ENCODE assay signal across 8 cellular contexts in genomic region chr12:26195641-26196423, GRCh38. TPM values are rescaled to one million over a fixed set of nuclear protein-coding genes. Genes with fewer than 3 reads are reported as not detected.
DNase-seq lines count a peak whose midpoint lies in the region; ATAC-seq, FAIRE-seq and TF ChIP-seq lines count a peak whose summit lies in the region.

No MANE protein-coding gene starts in this region.

- no peaks in the 10 kb centered on the region for H3K36me3 ChIP-seq in breast epithelium
- H3K36me3 ChIP-seq in IMR-90 (ENCODE audit: control insufficient read depth, insufficient read depth, low read length) = no peaks in the 10 kb centered on the region
- no peaks in the 10 kb centered on the region for H3K36me3 ChIP-seq in pancreas

- BruUV-seq in MCF 10A (replicated peaks; lab: Mats Ljungman, UMichigan) = no TSS peak
- no TSS peak for BruUV-seq in IMR-90 (replicated peaks; lab: Mats Ljungman, UMichigan)

- H2AK9ac ChIP-seq in IMR-90 (replicated peaks; ENCODE audit: low read depth, low read length, poor library complexity) = peak overlapping the region; percentile 75

- H2BK5ac ChIP-seq in IMR-90 (ENCODE audit: low read depth, low read length, poor library complexity, severe bottlenecking) = peak overlapping the region; percentile 71

- no peaks in the 10 kb centered on the region for H3K27me3 ChIP-seq in breast epithelium
- H3K27me3 ChIP-seq in IMR-90 (ENCODE audit: control insufficient read depth, insufficient read depth, low read length) = no peaks in the 10 kb centered on the region
- H3K27me3 ChIP-seq in right cardiac atrium (ENCODE audit: control insufficient read depth, insufficient read depth) = no peaks in the 10 kb centered on the region
- no peaks in the 10 kb centered on the region for H3K27me3 ChIP-seq in pancreas

- no peak overlapping the region for H3K4me3 Mint-ChIP-seq in MCF 10A (ENCODE audit: unreplicated experiment)

- peak overlapping the region; percentile 86 to 97 for H4K8ac ChIP-seq in IMR-90 (ENCODE audit: low read depth in 2 of 2, low read length in 2 of 2)

- peak overlapping the region; percentile 78; the same call in 2 of the 3 replicates for H2BK15ac ChIP-seq in IMR-90 (ENCODE audit: low read depth, low read length)

- DNase-seq in breast epithelium (ENCODE audit: low spot score in 2 of 2) (peak; percentile 43 to 60), MCF 10A (ENCODE audit: unreplicated experiment) (no peak), IMR-90 (peak; percentile 31), amygdala (lab: John Stamatoyannopoulos, UW) (peak in 50 of 56 donors; percentile 35 to 85 (median 67)), right cardiac atrium (peak; percentile 64 to 86 (median 83)), pancreas (peak; percentile 44 to 79 (median 58)), NCI-H128 (lab: John Stamatoyannopoulos, UW; ENCODE audit: unreplicated experiment) (no peak)
- DNase-seq in NK-92 treated with Interleukin-12 subunit alpha and Interleukin-12 subunit beta, amount 100 ng/mL, for 24 hours (lab: John Stamatoyannopoulos, UW) = no peak

- H3K27ac ChIP-seq in breast epithelium = peak overlapping the region; percentile 93 to 96
- H3K27ac ChIP-seq in IMR-90 (ENCODE audit: insufficient read depth, low read length) = peak overlapping the region; percentile 72
- H3K27ac ChIP-seq in right cardiac atrium (ENCODE audit: low read length) = peak overlapping the region; percentile 61
- peak overlapping the region; percentile 73 to 88 (median 80) for H3K27ac ChIP-seq in pancreas

- POLR2A ChIA-PET in MCF 10A (lab: Yijun Ruan, JAX) = no interaction called here
- POLR2A ChIA-PET in IMR-90 (lab: Charles Lee; ENCODE audit: unreplicated experiment) = no interaction called here

- H3K4me1 ChIP-seq in breast epithelium = peaks cover 0 to 11% of the 10 kb centered on the region in 2 donors
- H3K4me1 ChIP-seq in IMR-90 (ENCODE audit: control insufficient read depth, insufficient read depth, low read length) = peaks cover 2% of the 10 kb centered on the region
- peaks cover 2% of the 10 kb centered on the region for H3K4me1 ChIP-seq in right cardiac atrium (ENCODE audit: control insufficient read depth, insufficient read depth, low read length)
- H3K4me1 ChIP-seq in pancreas = peaks cover 0 to 7% (median 0%) of the 10 kb centered on the region in 3 donors

- peak overlapping the region; percentile 88 for H4K5ac ChIP-seq in IMR-90 (ENCODE audit: low read depth, low read length)

- TF ChIP-seq POLR2A in breast epithelium (IDR thresholded peaks at IDR 0.05) = no peak
- no peak for TF ChIP-seq POLR2A in IMR-90 (IDR thresholded peaks at IDR 0.05; ENCODE audit: low read depth, low read length)

- peak overlapping the region; percentile 92 for H3K14ac ChIP-seq in IMR-90 (replicated peaks; ENCODE audit: low read depth, low read length)

- H2BK20ac ChIP-seq in IMR-90 (ENCODE audit: low read depth, low read length) = peak overlapping the region; percentile 60

- intact Hi-C loops in breast epithelium (cut with DNase I; ENCODE audit: low total_unique reads) = no loop called here
- intact Hi-C loops in MCF 10A (cut with micrococcal nuclease) = no loop called here
- intact Hi-C loops in IMR-90 (cut with micrococcal nuclease) = loop anchor here (5.0 kb wide), 2 partner anchors 69 to 456 kb away; partner anchors contain the start of gene BHLHE41
- intact Hi-C loops in right cardiac atrium (cut with DNase I) = loop anchor here (2.0 to 10.0 kb wide), 3 partner anchors 65 to 74 kb away; partner anchors contain the start of gene BHLHE41 (in 2 of the 4)
- intact Hi-C loops in pancreas (cut with DNase I) = loop anchor here in 2 of 3 donors (10.0 kb wide), 1 partner anchor 71 kb away; the partner anchor contains the start of gene BHLHE41 (in 2 of the 2)

- peak overlapping the region; percentile 72 for H3K56ac ChIP-seq in IMR-90 (ENCODE audit: extremely low read depth, insufficient read depth, low read length)

- peaks cover 4 to 5% of the 10 kb centered on the region in 2 experiments; a peak in 1 of 4 replicates for H3K79me1 ChIP-seq in IMR-90 (ENCODE audit: low read depth in 1 of 2, low read length in 2 of 2)

- H3K4me1 Mint-ChIP-seq in MCF 10A (ENCODE audit: insufficient read depth, unreplicated experiment) = peaks cover 10% of the 10 kb centered on the region

- peak overlapping the region; percentile 46; the same call in 1 of the 2 replicates for H2AK5ac ChIP-seq in IMR-90 (ENCODE audit: low read depth, low read length)

- H3K9ac ChIP-seq in IMR-90 (ENCODE audit: low read depth, low read length) = peak overlapping the region; percentile 73

- no peak for FAIRE-seq in pancreas (lab: Jason Lieb, UNC)

- H3K18ac ChIP-seq in IMR-90 (ENCODE audit: low read depth, low read length) = peak overlapping the region; percentile 92

- no peaks in the 10 kb centered on the region for H3K36me3 Mint-ChIP-seq in MCF 10A (ENCODE audit: insufficient read depth, unreplicated experiment)

- H4K20me1 ChIP-seq in IMR-90 (ENCODE audit: insufficient read depth, low read length) = no peaks in the 10 kb centered on the region

- ATAC-seq in IMR-90 (ENCODE audit: low read depth) (peak; percentile 81), right cardiac atrium (peak; percentile 86 to 88), pancreas (peak; percentile 75 to 88 (median 82))

- in situ Hi-C loops in IMR-90 (cut with MboI; ENCODE audit: low sequenced_read_pairs) = no loop called here

- peak overlapping the region; percentile 58 to 88 (median 73) for H3K4me3 ChIP-seq in breast epithelium
- H3K4me3 ChIP-seq in IMR-90 (ENCODE audit: insufficient read depth, low read depth, low read length) = peak overlapping the region; percentile 51
- H3K4me3 ChIP-seq in right cardiac atrium (ENCODE audit: low read length) = peak overlapping the region; percentile 63
- peak overlapping the region; percentile 38 to 73 (median 56) for H3K4me3 ChIP-seq in pancreas

- peak overlapping the region; percentile 87 for H3K23ac ChIP-seq in IMR-90 (ENCODE audit: low read depth, low read length)

- no peaks in the 10 kb centered on the region for H3K27me3 Mint-ChIP-seq in MCF 10A (ENCODE audit: insufficient read depth, unreplicated experiment)

- H2AFZ ChIP-seq in IMR-90 (replicated peaks; ENCODE audit: low read length, poor library complexity) = peak overlapping the region; percentile 98

- CTCF ChIA-PET in MCF 10A (lab: Yijun Ruan, JAX) = no interaction called here
- CTCF ChIA-PET in IMR-90 (lab: Yijun Ruan, JAX) = interaction anchor here (0.5 to 1.1 kb wide), 3 partner anchors 45 to 434 kb away, joined by 3 read pairs; no protein-coding TSS in a partner anchor

- TF ChIP-seq CTCF in breast epithelium (IDR thresholded peaks at IDR 0.05) = no peak
- TF ChIP-seq CTCF in MCF 10A (IDR thresholded peaks at IDR 0.05; ENCODE audit: unreplicated experiment) = no peak
- TF ChIP-seq CTCF in IMR-90 (conservative IDR thresholded peaks at IDR 0.05; ENCODE audit: low read depth, low read length) = no peak
- TF ChIP-seq CTCF in pancreas (IDR thresholded peaks at IDR 0.05) = no peak

- WGBS in IMR-90 (ENCODE audit: extremely low coverage in 2 of 2, insufficient read length in 1 of 2), 2 experiments = 0% methylated on average over 11 of the region's 45 CpGs; no CpG with 5 or more reads in 1 of the 2 experiments
- under 1% methylated on average over 45 of the region's 45 CpGs for WGBS in right cardiac atrium
- 1% methylated on average over 41 to 45 of the region's 45 CpGs for WGBS in pancreas, 2 donors

- H3K9me3 ChIP-seq in breast epithelium (no peaks in the 10 kb centered on the region), IMR-90 (ENCODE audit: control insufficient read depth, insufficient read depth, low read length) (no peaks in the 10 kb centered on the region), right cardiac atrium (ENCODE audit: control insufficient read depth, low read length) (no peaks in the 10 kb centered on the region), pancreas (no peaks in the 10 kb centered on the region)

- H3K9me1 ChIP-seq in IMR-90 (ENCODE audit: insufficient read depth, low read length) = no peaks in the 10 kb centered on the region

- dilution Hi-C loops in IMR-90 (cut with HindIII; ENCODE audit: low sequenced_read_pairs, unreplicated experiment) = no loop called here

- peak overlapping the region; percentile 90 for H3K4ac ChIP-seq in IMR-90 (ENCODE audit: low read depth, low read length)

- H3K4me2 ChIP-seq in IMR-90 (ENCODE audit: low read depth, low read length) = peak overlapping the region; percentile 93

- H4K91ac ChIP-seq in IMR-90 (ENCODE audit: insufficient read depth, low read depth, low read length) = peak overlapping the region; percentile 91

- H2BK120ac ChIP-seq in IMR-90 (ENCODE audit: low read depth, low read length) = peak overlapping the region; percentile 71

- no peak overlapping the region for H3K27ac Mint-ChIP-seq in MCF 10A (ENCODE audit: low read depth, unreplicated experiment)

- no peak for TF ChIP-seq RAD21 in IMR-90 (IDR thresholded peaks at IDR 0.05; ENCODE audit: low read length)

- no peaks in the 10 kb centered on the region for H3K9me3 Mint-ChIP-seq in MCF 10A (ENCODE audit: unreplicated experiment)

TF ChIP-seq in IMR-90, 13 proteins besides CTCF, POLR2A, EP300 and RAD21 (continues in another document):
- TF ChIP-seq MAZ (IDR thresholded peaks at IDR 0.05; ENCODE audit: borderline replicate concordance, low read depth, low read length) (peak; percentile 43; the same call in 1 of the 2 replicates), MXI1 (IDR thresholded peaks at IDR 0.05; ENCODE audit: borderline replicate concordance, low read depth, low read length) (peak; percentile 42; the same call in 1 of the 2 replicates), RFX5 (IDR thresholded peaks at IDR 0.05; ENCODE audit: low read depth, low read length) (no peak), USF2 (IDR thresholded peaks at IDR 0.05; ENCODE audit: low read depth, low read length) (no peak), RCOR1 (IDR thresholded peaks at IDR 0.05; ENCODE audit: insufficient replicate concordance, low read length) (no peak)

RNA-seq across cellular contexts. Expression of gene SSPN, which starts 0.5 kb away (rescaled TPM):
- total RNA-seq in breast epithelium (10 to 100 TPM; 17.7 to 22.1 (median 19.7) TPM), MCF 10A (2022) (0.17 and 0.21 TPM in 2 replicates), IMR-90 (2012; rRNA removed) (5.6 and 7.8 TPM in 2 replicates), right cardiac atrium (100 to 1,000 TPM in 2 of 4 donors, 10 to 100 TPM in 2; 74.5 to 109 (median 97.9) TPM), pancreas (10 to 100 TPM in 1 of 6 donors, 1 to 10 TPM in 5; 3.7 to 11.9 (median 5.8) TPM)
- polyA plus RNA-seq in IMR-90 (2012; rRNA removed) (3.5 and 4.1 TPM in 2 replicates), right cardiac atrium (21.5 TPM), pancreas (1 to 10 TPM in 1 of 2 donors, under 1 TPM in 1; 0.61 to 2.1 TPM)
- polyA plus RNA-seq in IMR-90 (2012; cell fraction: cytosol; rRNA removed) = 2.8 and 4.8 TPM in 2 replicates
- 0.85 and 2.2 TPM in 2 replicates for polyA plus RNA-seq in IMR-90 (2012; cell fraction: nucleus; rRNA removed; ENCODE audit: low replicate concordance)

Comparison
In these comparisons a context has a peak if more than half of its experiments do, and no peak if none do; other contexts are left out.
1. DNase-seq: peak in breast epithelium (2 of 2), IMR-90 (single experiment), amygdala (50 of 56), right cardiac atrium (3 of 3) and pancreas (6 of 6); none in MCF 10A (single experiment), NK-92 treated with Interleukin-12 subunit alpha and Interleukin-12 subunit beta, amount 100 ng/mL, for 24 hours (single experiment) and NCI-H128 (single experiment).
2. intact Hi-C loops: an anchor here in IMR-90 (5.0 kb wide), right cardiac atrium (2.0 to 10.0 kb wide) and pancreas (10.0 kb wide); none called in breast epithelium and MCF 10A.
3. Peak in every context shown above with its lines, with median percentiles within 50 percentile points of each other: H3K27ac ChIP-seq, H3K4me3 ChIP-seq and ATAC-seq.